8 cellular contexts compared by ENCODE assay signal in genomic region chr10:87342704-87343258, GRCh38. TPM values are rescaled to one million over a fixed set of nuclear protein-coding genes. Genes with fewer than 3 reads are reported as not detected.
DNase-seq lines count a peak whose midpoint lies in the region; ATAC-seq and TF ChIP-seq lines count a peak whose summit lies in the region.
"Not testable (repeated sequence)": the region's sequence is repeated elsewhere in the genome, so short reads cannot be mapped to it uniquely, and the experiment has no call there.

No MANE protein-coding gene starts in this region.

- peaks cover 24% of the 10 kb centered on the region for H3K79me2 ChIP-seq in PC-9 (ENCODE audit: low read depth)

- DNase-seq in DMS114 treated with DMSO at 0.1 percent for 48 hours (lab: John Stamatoyannopoulos, UW; ENCODE audit: unreplicated experiment), result peak; percentile 43
- DNase-seq in PC-9, result peak; percentile 33 to 73
- DNase-seq in activated T-cell treated with anti-CD3 and anti-CD28 coated beads for 48 hours (ENCODE audit: low read depth), result peak; percentile 80
- peak; percentile 89 to 94 for DNase-seq in erythroblast (lab: John Stamatoyannopoulos, UW)
- peak; percentile 70 to 74 for DNase-seq in stimulated activated CD8-positive, alpha-beta memory T cell treated with anti-CD3 and anti-CD28 coated beads, Interleukin-2, amount 100 ng/mL, for 48 hours (ENCODE audit: low read depth in 2 of 2)

- CTCF ChIA-PET in PC-9 (lab: Charles Lee), result not testable (repeated sequence)

- not testable (repeated sequence) for H3K9me2 ChIP-seq in PC-9 (ENCODE audit: insufficient read depth)

- not testable (repeated sequence) for H3K27ac ChIP-seq in HUES6 (ENCODE audit: low read depth, low read length)
- peak overlapping the region; percentile 26; the same call in 1 of the 2 replicates for H3K27ac ChIP-seq in PC-9

- not testable (repeated sequence) for H2AFZ ChIP-seq in PC-9

- not testable (repeated sequence) for H3K9me3 ChIP-seq in HUES6 (ENCODE audit: control insufficient read depth, insufficient read depth, low read depth, low read length); PC-9 (ENCODE audit: insufficient read depth, low read depth); mucosa of stomach (ENCODE audit: control insufficient read depth, low read length)

- not testable (repeated sequence) for H3K4me2 ChIP-seq in PC-9

- H3K4me3 ChIP-seq in HUES6 (ENCODE audit: low read depth, low read length) (peak overlapping the region; percentile 69), PC-9 (peak overlapping the region; percentile 45; the same call in 1 of the 2 replicates)
- not testable (repeated sequence) for H3K4me3 ChIP-seq in mucosa of stomach (ENCODE audit: low read length)

- H4K20me1 ChIP-seq in PC-9 (ENCODE audit: insufficient read depth), result not testable (repeated sequence)

- POLR2A ChIA-PET in PC-9 (lab: Charles Lee; ENCODE audit: unreplicated experiment), result not testable (repeated sequence)

- intact Hi-C loops in PC-9 (cut with micrococcal nuclease; ENCODE audit: unreplicated experiment), result not testable (repeated sequence)

- not testable (repeated sequence) for H3K27me3 ChIP-seq in HUES6 (ENCODE audit: control insufficient read depth, insufficient read depth, low read length); PC-9 (ENCODE audit: insufficient read depth, low read depth); mucosa of stomach (ENCODE audit: control insufficient read depth, insufficient read depth, low read length)

- H3F3A ChIP-seq in PC-9 (ENCODE audit: insufficient read depth, low read depth), result not testable (repeated sequence)

- peak; percentile 84 for ATAC-seq in GM21528 (IDR thresholded peaks at IDR 0.05; ENCODE audit: low FRiP score, unreplicated experiment)

- peak; percentile 73 for TF ChIP-seq POLR2A in erythroblast (IDR thresholded peaks at IDR 0.05; ENCODE audit: low read length)

- BruUV-seq in PC-9 (replicated peaks; lab: Mats Ljungman, UMichigan), result TSS peak; percentile 79

- peak; percentile 38; the same call in 1 of the 2 replicates for TF ChIP-seq CTCF in PC-9 (conservative IDR thresholded peaks at IDR 0.05)

- not testable (repeated sequence) for H3K36me3 ChIP-seq in HUES6 (ENCODE audit: control insufficient read depth, insufficient read depth, low read length); PC-9 (ENCODE audit: low read depth); mucosa of stomach (ENCODE audit: control insufficient read depth, insufficient read depth, low read length)

- H3K9ac ChIP-seq in HUES6 (ENCODE audit: low read length) (peak overlapping the region; percentile 74), mucosa of stomach (ENCODE audit: low read length) (peak overlapping the region; percentile 34)

- H3K4me1 ChIP-seq in HUES6 (ENCODE audit: control insufficient read depth, insufficient read depth, low read length); PC-9 (replicated peaks; ENCODE audit: insufficient read depth); mucosa of stomach (ENCODE audit: control insufficient read depth, insufficient read depth, low read length): not testable (repeated sequence)

RNA-seq across cellular contexts. Expression of gene NUTM2D, which starts 14.8 kb away (rescaled TPM):
- 1.1 and 1.9 TPM in 2 replicates for total RNA-seq in PC-9 (2021)
